28 cellular contexts compared by ENCODE assay signal in the genomic region with DNA sequence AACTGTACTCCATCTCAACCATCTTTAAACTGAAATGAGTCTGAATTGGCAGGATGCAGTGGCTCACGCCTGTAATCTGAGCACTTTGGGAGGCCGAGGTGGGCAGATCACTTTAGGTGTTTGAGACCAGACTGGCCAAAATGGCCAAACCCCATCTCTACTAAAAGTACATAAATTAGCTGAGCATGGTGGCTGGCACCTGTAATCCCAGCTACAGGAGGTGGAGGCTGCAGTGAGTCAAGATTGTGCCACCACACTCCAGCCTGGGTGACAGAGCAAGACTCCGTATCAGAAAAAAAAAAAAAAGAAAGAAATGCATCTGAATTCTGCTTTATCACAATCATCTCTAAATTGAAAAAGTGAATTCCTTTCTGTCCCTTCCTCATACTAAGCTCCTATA.
"Had no signal": no experiment of that assay in that cellular context is flagged by ENCODE, and none has a peak within 500 bp of the region (broad histone marks: within the 10 kb centered on the region; RNA-seq: fewer than 3 reads in every experiment).

No MANE protein-coding gene starts in this region.

- ATAC-seq: activated CD4-positive, alpha-beta T cell treated with anti-CD3 and anti-CD28 coated beads for 36 hours; activated CD4-positive, CD25-positive, alpha-beta regulatory T cell treated with anti-CD3 and anti-CD28 coated beads, Interleukin-2, amount 50 U/mL, for 24 hours; activated CD8-positive, alpha-beta T cell treated with anti-CD3 and anti-CD28 coated beads, Interleukin-2, amount 10 ng/mL, durations not matched to agents 7 days and 5 days; activated naive CD4-positive, alpha-beta T cell treated with anti-CD3 and anti-CD28 coated beads, Interleukin-2, amount 50 U/mL, for 72 hours had no signal

- H3K4me2 ChIP-seq: PC-9 had no signal

- H3K27ac Mint-ChIP-seq: activated CD4-positive, alpha-beta T cell treated with anti-CD3 and anti-CD28 coated beads for 36 hours; activated CD4-positive, alpha-beta T cell treated with anti-CD3 and anti-CD28 coated beads, Interleukin-2, amount 10 ng/mL, durations not matched to agents 7 days and 5 days; activated CD8-positive, alpha-beta T cell treated with anti-CD3 and anti-CD28 coated beads, Interleukin-2, amount 10 ng/mL, durations not matched to agents 7 days and 5 days; activated naive CD4-positive, alpha-beta T cell treated with anti-CD3 and anti-CD28 coated beads, Interleukin-2, amount 50 U/mL, for 72 hours; activated T-cell treated with anti-CD3 and anti-CD28 coated beads, Interleukin-2, amount 50 U/mL, for 24 hours; activated T-helper 2 cell treated with anti-CD3 and anti-CD28 coated beads, Interferon-gamma antibody, Interleukin-2, Interleukin-4, amounts not matched to agents 10 μg/mL and 5 μg/mL and 100 μg/mL, durations not matched to agents 14 hours and 24 hours and 36 hours; brain had no signal

- DNase-seq: activated CD4-positive, alpha-beta T cell treated with anti-CD3 and anti-CD28 coated beads for 36 hours; activated CD4-positive, alpha-beta T cell treated with anti-CD3 and anti-CD28 coated beads, Interleukin-2, amount 10 ng/mL, durations not matched to agents 7 days and 5 days; activated CD4-positive, alpha-beta T cell treated with anti-CD3 and anti-CD28 coated beads, Interleukin-2, amount 50 U/mL, for 48 hours; activated CD8-positive, alpha-beta T cell treated with anti-CD3 and anti-CD28 coated beads, Interleukin-2, amount 10 ng/mL, durations not matched to agents 7 days and 5 days; activated gamma-delta T cell; activated naive CD4-positive, alpha-beta T cell treated with Interleukin-2 at 50 U/mL for 16 hours; activated T-cell treated with anti-CD3 and anti-CD28 coated beads, Interleukin-2, amount 50 U/mL, for 24 hours; adrenal gland; central memory CD4-positive, alpha-beta T cell; KG1; NCI-H1092 treated with DMSO at 0.1 percent for 48 hours; NCI-H1417; NCI-H146; NCI-H187; NCI-H2029 treated with DMSO at 0.1 percent for 48 hours; NCI-H2107; NCI-H2171; NCI-H510A; NCI-H748 treated with DMSO at 0.1 percent for 48 hours; NK-92 treated with Interleukin-12 subunit alpha and Interleukin-12 subunit beta, amount 100 ng/mL, for 24 hours; PC-9; Right ventricle myocardium superior; SW 1271; T1000 had no signal

- H3K9me3 ChIP-seq: adrenal gland had no signal

- H3K4me3 Mint-ChIP-seq: activated CD4-positive, alpha-beta T cell treated with anti-CD3 and anti-CD28 coated beads for 36 hours; activated CD4-positive, alpha-beta T cell treated with anti-CD3 and anti-CD28 coated beads, Interleukin-2, amount 10 ng/mL, durations not matched to agents 7 days and 5 days; activated CD8-positive, alpha-beta T cell treated with anti-CD3 and anti-CD28 coated beads, Interleukin-2, amount 10 ng/mL, durations not matched to agents 7 days and 5 days; activated T-cell treated with anti-CD3 and anti-CD28 coated beads, Interleukin-2, amount 50 U/mL, for 24 hours; brain had no signal

- H3K9me3 Mint-ChIP-seq: activated CD4-positive, alpha-beta T cell treated with anti-CD3 and anti-CD28 coated beads, Interleukin-2, amount 10 ng/mL, durations not matched to agents 7 days and 5 days; activated T-cell treated with anti-CD3 and anti-CD28 coated beads, Interleukin-2, amount 50 U/mL, for 24 hours; activated T-helper 2 cell treated with anti-CD3 and anti-CD28 coated beads, Interferon-gamma antibody, Interleukin-2, Interleukin-4, amounts not matched to agents 10 μg/mL and 5 μg/mL and 100 μg/mL, durations not matched to agents 14 hours and 24 hours and 36 hours; brain had no signal

- H3K27me3 ChIP-seq: adrenal gland had no signal

- H3K27ac ChIP-seq: adrenal gland, PC-9 had no signal

- H3K4me3 ChIP-seq: adrenal gland, PC-9 had no signal

- H3K4me1 Mint-ChIP-seq: activated CD4-positive, alpha-beta T cell treated with anti-CD3 and anti-CD28 coated beads for 36 hours; activated CD4-positive, alpha-beta T cell treated with anti-CD3 and anti-CD28 coated beads, Interleukin-2, amount 10 ng/mL, durations not matched to agents 7 days and 5 days had no signal

- H3K36me3 ChIP-seq: adrenal gland had no signal

- H2AFZ ChIP-seq: PC-9 had no signal

- H3K4me1 ChIP-seq: adrenal gland had no signal

- H3K27me3 Mint-ChIP-seq: activated CD4-positive, alpha-beta T cell treated with anti-CD3 and anti-CD28 coated beads for 36 hours; activated CD4-positive, alpha-beta T cell treated with anti-CD3 and anti-CD28 coated beads, Interleukin-2, amount 10 ng/mL, durations not matched to agents 7 days and 5 days; activated T-cell treated with anti-CD3 and anti-CD28 coated beads, Interleukin-2, amount 50 U/mL, for 24 hours; brain had no signal
